ENCODE assay signal across 1 cellular context in the genomic region with DNA sequence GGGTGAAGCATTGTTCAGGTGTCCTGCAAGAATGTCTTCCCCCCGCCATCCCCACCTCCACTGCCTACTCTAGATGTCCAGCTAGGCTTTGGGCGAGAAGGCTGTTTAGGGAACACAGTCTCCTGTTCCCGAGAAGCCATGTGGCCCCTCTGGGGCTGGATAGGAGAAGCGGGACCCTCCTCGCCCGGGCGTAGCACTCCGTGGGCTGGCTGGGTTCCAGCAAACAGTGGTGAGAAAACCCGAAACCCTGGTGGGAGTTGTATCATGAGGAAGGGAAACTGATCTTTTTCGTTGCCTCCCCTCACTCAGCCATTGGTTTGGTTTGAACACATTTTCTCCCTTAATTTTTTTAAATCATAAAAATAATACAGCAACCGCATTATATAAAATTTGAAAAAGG.
TF ChIP-seq lines count a peak whose summit lies in the region.

No MANE protein-coding gene starts in this region.

TF ChIP-seq in GM12878, 131 proteins besides CTCF, POLR2A, EP300 and RAD21 (continued from another document and continues in another):
- no peak for TF ChIP-seq SP1 (IDR thresholded peaks at IDR 0.05; ENCODE audit: low read depth, low read length)
- TF ChIP-seq RAD51 (IDR thresholded peaks at IDR 0.05) = no peak
- TF ChIP-seq, protein P1, sequence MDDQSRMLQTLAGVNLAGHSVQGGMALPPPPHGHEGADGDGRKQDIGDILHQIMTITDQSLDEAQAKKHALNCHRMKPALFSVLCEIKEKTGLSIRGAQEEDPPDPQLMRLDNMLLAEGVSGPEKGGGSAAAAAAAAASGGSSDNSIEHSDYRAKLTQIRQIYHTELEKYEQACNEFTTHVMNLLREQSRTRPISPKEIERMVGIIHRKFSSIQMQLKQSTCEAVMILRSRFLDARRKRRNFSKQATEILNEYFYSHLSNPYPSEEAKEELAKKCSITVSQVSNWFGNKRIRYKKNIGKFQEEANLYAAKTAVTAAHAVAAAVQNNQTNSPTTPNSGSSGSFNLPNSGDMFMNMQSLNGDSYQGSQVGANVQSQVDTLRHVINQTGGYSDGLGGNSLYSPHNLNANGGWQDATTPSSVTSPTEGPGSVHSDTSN (IDR thresholded peaks at IDR 0.05; ENCODE audit: insufficient replicate concordance, low read depth, low read length) = no peak
- TF ChIP-seq IKZF1 (conservative IDR thresholded peaks at IDR 0.05) = peak; percentile 72
- TF ChIP-seq, protein P2, sequence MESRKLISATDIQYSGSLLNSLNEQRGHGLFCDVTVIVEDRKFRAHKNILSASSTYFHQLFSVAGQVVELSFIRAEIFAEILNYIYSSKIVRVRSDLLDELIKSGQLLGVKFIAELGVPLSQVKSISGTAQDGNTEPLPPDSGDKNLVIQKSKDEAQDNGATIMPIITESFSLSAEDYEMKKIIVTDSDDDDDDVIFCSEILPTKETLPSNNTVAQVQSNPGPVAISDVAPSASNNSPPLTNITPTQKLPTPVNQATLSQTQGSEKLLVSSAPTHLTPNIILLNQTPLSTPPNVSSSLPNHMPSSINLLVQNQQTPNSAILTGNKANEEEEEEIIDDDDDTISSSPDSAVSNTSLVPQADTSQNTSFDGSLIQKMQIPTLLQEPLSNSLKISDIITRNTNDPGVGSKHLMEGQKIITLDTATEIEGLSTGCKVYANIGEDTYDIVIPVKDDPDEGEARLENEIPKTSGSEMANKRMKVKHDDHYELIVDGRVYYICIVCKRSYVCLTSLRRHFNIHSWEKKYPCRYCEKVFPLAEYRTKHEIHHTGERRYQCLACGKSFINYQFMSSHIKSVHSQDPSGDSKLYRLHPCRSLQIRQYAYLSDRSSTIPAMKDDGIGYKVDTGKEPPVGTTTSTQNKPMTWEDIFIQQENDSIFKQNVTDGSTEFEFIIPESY (IDR thresholded peaks at IDR 0.05) = no peak
- TF ChIP-seq TBL1XR1 (IDR thresholded peaks at IDR 0.05; ENCODE audit: low read depth, low read length) = no peak
- TF ChIP-seq, protein P3, sequence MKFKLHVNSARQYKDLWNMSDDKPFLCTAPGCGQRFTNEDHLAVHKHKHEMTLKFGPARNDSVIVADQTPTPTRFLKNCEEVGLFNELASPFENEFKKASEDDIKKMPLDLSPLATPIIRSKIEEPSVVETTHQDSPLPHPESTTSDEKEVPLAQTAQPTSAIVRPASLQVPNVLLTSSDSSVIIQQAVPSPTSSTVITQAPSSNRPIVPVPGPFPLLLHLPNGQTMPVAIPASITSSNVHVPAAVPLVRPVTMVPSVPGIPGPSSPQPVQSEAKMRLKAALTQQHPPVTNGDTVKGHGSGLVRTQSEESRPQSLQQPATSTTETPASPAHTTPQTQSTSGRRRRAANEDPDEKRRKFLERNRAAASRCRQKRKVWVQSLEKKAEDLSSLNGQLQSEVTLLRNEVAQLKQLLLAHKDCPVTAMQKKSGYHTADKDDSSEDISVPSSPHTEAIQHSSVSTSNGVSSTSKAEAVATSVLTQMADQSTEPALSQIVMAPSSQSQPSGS (IDR thresholded peaks at IDR 0.05; ENCODE audit: low read length) = no peak
- no peak for TF ChIP-seq KDM1A (IDR thresholded peaks at IDR 0.05; ENCODE audit: borderline replicate concordance)
- TF ChIP-seq, protein P4, sequence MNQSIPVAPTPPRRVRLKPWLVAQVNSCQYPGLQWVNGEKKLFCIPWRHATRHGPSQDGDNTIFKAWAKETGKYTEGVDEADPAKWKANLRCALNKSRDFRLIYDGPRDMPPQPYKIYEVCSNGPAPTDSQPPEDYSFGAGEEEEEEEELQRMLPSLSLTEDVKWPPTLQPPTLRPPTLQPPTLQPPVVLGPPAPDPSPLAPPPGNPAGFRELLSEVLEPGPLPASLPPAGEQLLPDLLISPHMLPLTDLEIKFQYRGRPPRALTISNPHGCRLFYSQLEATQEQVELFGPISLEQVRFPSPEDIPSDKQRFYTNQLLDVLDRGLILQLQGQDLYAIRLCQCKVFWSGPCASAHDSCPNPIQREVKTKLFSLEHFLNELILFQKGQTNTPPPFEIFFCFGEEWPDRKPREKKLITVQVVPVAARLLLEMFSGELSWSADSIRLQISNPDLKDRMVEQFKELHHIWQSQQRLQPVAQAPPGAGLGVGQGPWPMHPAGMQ (IDR thresholded peaks at IDR 0.05; ENCODE audit: borderline replicate concordance) = no peak
- TF ChIP-seq MEF2B (IDR thresholded peaks at IDR 0.05; ENCODE audit: partially characterized antibody, poor library complexity, severe bottlenecking) = no peak
- TF ChIP-seq, protein P5, sequence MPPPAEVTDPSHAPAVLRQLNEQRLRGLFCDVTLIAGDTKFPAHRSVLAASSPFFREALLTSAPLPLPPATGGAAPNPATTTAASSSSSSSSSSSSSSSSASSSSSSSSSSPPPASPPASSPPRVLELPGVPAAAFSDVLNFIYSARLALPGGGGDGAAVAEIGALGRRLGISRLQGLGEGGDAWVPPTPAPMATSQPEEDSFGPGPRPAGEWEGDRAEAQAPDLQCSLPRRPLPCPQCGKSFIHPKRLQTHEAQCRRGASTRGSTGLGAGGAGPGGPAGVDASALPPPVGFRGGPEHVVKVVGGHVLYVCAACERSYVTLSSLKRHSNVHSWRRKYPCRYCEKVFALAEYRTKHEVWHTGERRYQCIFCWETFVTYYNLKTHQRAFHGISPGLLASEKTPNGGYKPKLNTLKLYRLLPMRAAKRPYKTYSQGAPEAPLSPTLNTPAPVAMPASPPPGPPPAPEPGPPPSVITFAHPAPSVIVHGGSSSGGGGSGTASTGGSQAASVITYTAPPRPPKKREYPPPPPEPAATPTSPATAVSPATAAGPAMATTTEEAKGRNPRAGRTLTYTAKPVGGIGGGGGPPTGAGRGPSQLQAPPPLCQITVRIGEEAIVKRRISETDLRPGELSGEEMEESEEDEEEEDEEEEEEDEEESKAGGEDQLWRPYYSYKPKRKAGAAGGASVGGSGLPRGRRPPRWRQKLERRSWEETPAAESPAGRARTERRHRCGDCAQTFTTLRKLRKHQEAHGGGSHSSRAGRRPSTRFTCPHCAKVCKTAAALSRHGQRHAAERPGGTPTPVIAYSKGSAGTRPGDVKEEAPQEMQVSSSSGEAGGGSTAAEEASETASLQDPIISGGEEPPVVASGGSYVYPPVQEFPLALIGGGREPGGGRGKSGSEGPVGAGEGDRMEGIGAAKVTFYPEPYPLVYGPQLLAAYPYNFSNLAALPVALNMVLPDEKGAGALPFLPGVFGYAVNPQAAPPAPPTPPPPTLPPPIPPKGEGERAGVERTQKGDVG (CRISPR knock-in tag; IDR thresholded peaks at IDR 0.05) = no peak
- TF ChIP-seq, protein P6, sequence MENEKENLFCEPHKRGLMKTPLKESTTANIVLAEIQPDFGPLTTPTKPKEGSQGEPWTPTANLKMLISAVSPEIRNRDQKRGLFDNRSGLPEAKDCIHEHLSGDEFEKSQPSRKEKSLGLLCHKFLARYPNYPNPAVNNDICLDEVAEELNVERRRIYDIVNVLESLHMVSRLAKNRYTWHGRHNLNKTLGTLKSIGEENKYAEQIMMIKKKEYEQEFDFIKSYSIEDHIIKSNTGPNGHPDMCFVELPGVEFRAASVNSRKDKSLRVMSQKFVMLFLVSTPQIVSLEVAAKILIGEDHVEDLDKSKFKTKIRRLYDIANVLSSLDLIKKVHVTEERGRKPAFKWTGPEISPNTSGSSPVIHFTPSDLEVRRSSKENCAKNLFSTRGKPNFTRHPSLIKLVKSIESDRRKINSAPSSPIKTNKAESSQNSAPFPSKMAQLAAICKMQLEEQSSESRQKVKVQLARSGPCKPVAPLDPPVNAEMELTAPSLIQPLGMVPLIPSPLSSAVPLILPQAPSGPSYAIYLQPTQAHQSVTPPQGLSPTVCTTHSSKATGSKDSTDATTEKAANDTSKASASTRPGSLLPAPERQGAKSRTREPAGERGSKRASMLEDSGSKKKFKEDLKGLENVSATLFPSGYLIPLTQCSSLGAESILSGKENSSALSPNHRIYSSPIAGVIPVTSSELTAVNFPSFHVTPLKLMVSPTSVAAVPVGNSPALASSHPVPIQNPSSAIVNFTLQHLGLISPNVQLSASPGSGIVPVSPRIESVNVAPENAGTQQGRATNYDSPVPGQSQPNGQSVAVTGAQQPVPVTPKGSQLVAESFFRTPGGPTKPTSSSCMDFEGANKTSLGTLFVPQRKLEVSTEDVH (IDR thresholded peaks at IDR 0.05; ENCODE audit: low read depth, partially characterized antibody) = no peak
- TF ChIP-seq, protein P7, sequence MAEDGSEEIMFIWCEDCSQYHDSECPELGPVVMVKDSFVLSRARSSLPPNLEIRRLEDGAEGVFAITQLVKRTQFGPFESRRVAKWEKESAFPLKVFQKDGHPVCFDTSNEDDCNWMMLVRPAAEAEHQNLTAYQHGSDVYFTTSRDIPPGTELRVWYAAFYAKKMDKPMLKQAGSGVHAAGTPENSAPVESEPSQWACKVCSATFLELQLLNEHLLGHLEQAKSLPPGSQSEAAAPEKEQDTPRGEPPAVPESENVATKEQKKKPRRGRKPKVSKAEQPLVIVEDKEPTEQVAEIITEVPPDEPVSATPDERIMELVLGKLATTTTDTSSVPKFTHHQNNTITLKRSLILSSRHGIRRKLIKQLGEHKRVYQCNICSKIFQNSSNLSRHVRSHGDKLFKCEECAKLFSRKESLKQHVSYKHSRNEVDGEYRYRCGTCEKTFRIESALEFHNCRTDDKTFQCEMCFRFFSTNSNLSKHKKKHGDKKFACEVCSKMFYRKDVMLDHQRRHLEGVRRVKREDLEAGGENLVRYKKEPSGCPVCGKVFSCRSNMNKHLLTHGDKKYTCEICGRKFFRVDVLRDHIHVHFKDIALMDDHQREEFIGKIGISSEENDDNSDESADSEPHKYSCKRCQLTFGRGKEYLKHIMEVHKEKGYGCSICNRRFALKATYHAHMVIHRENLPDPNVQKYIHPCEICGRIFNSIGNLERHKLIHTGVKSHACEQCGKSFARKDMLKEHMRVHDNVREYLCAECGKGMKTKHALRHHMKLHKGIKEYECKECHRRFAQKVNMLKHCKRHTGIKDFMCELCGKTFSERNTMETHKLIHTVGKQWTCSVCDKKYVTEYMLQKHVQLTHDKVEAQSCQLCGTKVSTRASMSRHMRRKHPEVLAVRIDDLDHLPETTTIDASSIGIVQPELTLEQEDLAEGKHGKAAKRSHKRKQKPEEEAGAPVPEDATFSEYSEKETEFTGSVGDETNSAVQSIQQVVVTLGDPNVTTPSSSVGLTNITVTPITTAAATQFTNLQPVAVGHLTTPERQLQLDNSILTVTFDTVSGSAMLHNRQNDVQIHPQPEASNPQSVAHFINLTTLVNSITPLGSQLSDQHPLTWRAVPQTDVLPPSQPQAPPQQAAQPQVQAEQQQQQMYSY (CRISPR knock-in tag; IDR thresholded peaks at IDR 0.05) = no peak
- TF ChIP-seq, protein P8, sequence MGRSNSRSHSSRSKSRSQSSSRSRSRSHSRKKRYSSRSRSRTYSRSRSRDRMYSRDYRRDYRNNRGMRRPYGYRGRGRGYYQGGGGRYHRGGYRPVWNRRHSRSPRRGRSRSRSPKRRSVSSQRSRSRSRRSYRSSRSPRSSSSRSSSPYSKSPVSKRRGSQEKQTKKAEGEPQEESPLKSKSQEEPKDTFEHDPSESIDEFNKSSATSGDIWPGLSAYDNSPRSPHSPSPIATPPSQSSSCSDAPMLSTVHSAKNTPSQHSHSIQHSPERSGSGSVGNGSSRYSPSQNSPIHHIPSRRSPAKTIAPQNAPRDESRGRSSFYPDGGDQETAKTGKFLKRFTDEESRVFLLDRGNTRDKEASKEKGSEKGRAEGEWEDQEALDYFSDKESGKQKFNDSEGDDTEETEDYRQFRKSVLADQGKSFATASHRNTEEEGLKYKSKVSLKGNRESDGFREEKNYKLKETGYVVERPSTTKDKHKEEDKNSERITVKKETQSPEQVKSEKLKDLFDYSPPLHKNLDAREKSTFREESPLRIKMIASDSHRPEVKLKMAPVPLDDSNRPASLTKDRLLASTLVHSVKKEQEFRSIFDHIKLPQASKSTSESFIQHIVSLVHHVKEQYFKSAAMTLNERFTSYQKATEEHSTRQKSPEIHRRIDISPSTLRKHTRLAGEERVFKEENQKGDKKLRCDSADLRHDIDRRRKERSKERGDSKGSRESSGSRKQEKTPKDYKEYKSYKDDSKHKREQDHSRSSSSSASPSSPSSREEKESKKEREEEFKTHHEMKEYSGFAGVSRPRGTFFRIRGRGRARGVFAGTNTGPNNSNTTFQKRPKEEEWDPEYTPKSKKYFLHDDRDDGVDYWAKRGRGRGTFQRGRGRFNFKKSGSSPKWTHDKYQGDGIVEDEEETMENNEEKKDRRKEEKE (IDR thresholded peaks at IDR 0.05) = no peak
- TF ChIP-seq BACH1 (IDR thresholded peaks at IDR 0.05; ENCODE audit: borderline replicate concordance) = no peak
- TF ChIP-seq HCFC1 (IDR thresholded peaks at IDR 0.05; ENCODE audit: low read length) = no peak
- TF ChIP-seq SUZ12 (IDR thresholded peaks at IDR 0.05; ENCODE audit: unreplicated experiment) = no peak
- TF ChIP-seq MTA2 (IDR thresholded peaks at IDR 0.05; ENCODE audit: low read depth) = peak; percentile 42; the same call in 1 of the 2 replicates
- peak; percentile 68; the same call in 1 of the 2 replicates for TF ChIP-seq NFIC (IDR thresholded peaks at IDR 0.05; ENCODE audit: low read depth, low read length)
- TF ChIP-seq NR2C1 (IDR thresholded peaks at IDR 0.05) = no peak
- TF ChIP-seq, protein P9, sequence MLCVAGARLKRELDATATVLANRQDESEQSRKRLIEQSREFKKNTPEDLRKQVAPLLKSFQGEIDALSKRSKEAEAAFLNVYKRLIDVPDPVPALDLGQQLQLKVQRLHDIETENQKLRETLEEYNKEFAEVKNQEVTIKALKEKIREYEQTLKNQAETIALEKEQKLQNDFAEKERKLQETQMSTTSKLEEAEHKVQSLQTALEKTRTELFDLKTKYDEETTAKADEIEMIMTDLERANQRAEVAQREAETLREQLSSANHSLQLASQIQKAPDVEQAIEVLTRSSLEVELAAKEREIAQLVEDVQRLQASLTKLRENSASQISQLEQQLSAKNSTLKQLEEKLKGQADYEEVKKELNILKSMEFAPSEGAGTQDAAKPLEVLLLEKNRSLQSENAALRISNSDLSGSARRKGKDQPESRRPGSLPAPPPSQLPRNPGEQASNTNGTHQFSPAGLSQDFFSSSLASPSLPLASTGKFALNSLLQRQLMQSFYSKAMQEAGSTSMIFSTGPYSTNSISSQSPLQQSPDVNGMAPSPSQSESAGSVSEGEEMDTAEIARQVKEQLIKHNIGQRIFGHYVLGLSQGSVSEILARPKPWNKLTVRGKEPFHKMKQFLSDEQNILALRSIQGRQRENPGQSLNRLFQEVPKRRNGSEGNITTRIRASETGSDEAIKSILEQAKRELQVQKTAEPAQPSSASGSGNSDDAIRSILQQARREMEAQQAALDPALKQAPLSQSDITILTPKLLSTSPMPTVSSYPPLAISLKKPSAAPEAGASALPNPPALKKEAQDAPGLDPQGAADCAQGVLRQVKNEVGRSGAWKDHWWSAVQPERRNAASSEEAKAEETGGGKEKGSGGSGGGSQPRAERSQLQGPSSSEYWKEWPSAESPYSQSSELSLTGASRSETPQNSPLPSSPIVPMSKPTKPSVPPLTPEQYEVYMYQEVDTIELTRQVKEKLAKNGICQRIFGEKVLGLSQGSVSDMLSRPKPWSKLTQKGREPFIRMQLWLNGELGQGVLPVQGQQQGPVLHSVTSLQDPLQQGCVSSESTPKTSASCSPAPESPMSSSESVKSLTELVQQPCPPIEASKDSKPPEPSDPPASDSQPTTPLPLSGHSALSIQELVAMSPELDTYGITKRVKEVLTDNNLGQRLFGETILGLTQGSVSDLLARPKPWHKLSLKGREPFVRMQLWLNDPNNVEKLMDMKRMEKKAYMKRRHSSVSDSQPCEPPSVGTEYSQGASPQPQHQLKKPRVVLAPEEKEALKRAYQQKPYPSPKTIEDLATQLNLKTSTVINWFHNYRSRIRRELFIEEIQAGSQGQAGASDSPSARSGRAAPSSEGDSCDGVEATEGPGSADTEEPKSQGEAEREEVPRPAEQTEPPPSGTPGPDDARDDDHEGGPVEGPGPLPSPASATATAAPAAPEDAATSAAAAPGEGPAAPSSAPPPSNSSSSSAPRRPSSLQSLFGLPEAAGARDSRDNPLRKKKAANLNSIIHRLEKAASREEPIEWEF (IDR thresholded peaks at IDR 0.05; ENCODE audit: insufficient replicate concordance, low read depth, low read length) = no peak
